ENCODE assay signal across 21 cellular contexts in genomic region chr11:621838-622237, GRCh38. TPM values are rescaled to one million over a fixed set of nuclear protein-coding genes. Genes with fewer than 3 reads are reported as not detected.
A peak's percentile ranks its signal among the peaks of the same experiment; 100 is the strongest.
DNase-seq lines count a peak whose midpoint lies in the region; ATAC-seq and TF ChIP-seq lines count a peak whose summit lies in the region.
"Had no signal": no experiment of that assay in that cellular context is flagged by ENCODE, and none has a peak within 500 bp of the region (broad histone marks: within the 10 kb centered on the region; RNA-seq: fewer than 3 reads in every experiment).

No MANE protein-coding gene starts in this region.

- peak in 2 of 3 donors; percentile 43 to 47 for DNase-seq in right cardiac atrium
- DNase-seq in cardiac septum (ENCODE audit: low spot score): no peak
- no peak for DNase-seq in CD4-positive, alpha-beta T cell
- DNase-seq in neuronal stem cell (ENCODE audit: low spot score): no peak
- DNase-seq in stimulated activated CD8-positive, alpha-beta memory T cell treated with anti-CD3 and anti-CD28 coated beads, Interleukin-4, amount 100 ng/mL, for 48 hours: no peak
- DNase-seq in HT-29 (ENCODE audit: low spot score): no peak
- DNase-seq: 8988T, ACHN, AML-193, BE2C, Caco-2, DMS153, DND-41, GM23248, H7, HCEC 1CT had no signal

- H3K27ac Mint-ChIP-seq in CD4-positive, alpha-beta T cell: no peak overlapping the region
- H3K27ac Mint-ChIP-seq: CD8-positive, alpha-beta T cell had no signal

- no peak overlapping the region for H2AFZ ChIP-seq in neuronal stem cell (ENCODE audit: low read length)
- H2AFZ ChIP-seq: GM23248 had no signal

- POLR2A ChIA-PET in CD4-positive, alpha-beta T cell (lab: Charles Lee): no interaction called here

- H3K79me1 ChIP-seq in neuronal stem cell (ENCODE audit: low read depth, low read length): peaks cover 6% of the 10 kb centered on the region

- H3K4me1 Mint-ChIP-seq in CD4-positive, alpha-beta T cell (ENCODE audit: low read depth): no peaks in the 10 kb centered on the region

- H3K36me3 Mint-ChIP-seq in CD4-positive, alpha-beta T cell (ENCODE audit: low read depth): no peaks in the 10 kb centered on the region
- H3K36me3 Mint-ChIP-seq: CD8-positive, alpha-beta T cell had no signal

- H3K4me3 Mint-ChIP-seq in CD4-positive, alpha-beta T cell: peak overlapping the region; percentile 74
- H3K4me3 Mint-ChIP-seq: CD8-positive, alpha-beta T cell had no signal

- H2AK5ac ChIP-seq in neuronal stem cell (ENCODE audit: low read depth, low read length): no peak overlapping the region

- H2BK12ac ChIP-seq in neuronal stem cell (ENCODE audit: low read length): peak overlapping the region; percentile 10

- H4K91ac ChIP-seq in neuronal stem cell (ENCODE audit: low read depth, low read length, poor library complexity): no peak overlapping the region

- peak overlapping the region; percentile 49 for H2BK15ac ChIP-seq in neuronal stem cell (ENCODE audit: low read length)

- no peak overlapping the region for H3K9ac ChIP-seq in neuronal stem cell (ENCODE audit: low read depth, low read length, poor library complexity)
- H3K9ac ChIP-seq: BLaER1 treated with 17β-estradiol and CSF1 and Interleukin-3, amounts not matched to agents 10 nM and 100 nM; GM23248 had no signal

- 82% methylated on average over 27 of the region's 27 CpGs for WGBS in right cardiac atrium
- no CpG with 5 or more reads among the region's 27 CpGs for WGBS in neuronal stem cell (ENCODE audit: extremely low coverage in 2 of 2, insufficient read length in 2 of 2, insufficient replicate concordance in 1 of 2), 2 donors

- no peak for ATAC-seq in right cardiac atrium
- no peak for ATAC-seq in CD4-positive, alpha-beta T cell (ENCODE audit: poor library complexity)
- no peak for ATAC-seq in HG03442 (IDR thresholded peaks at IDR 0.05; ENCODE audit: unreplicated experiment)
- ATAC-seq: A549; CD8-positive, alpha-beta T cell had no signal

- H3K27ac ChIP-seq in right cardiac atrium (ENCODE audit: low read length) (no peak overlapping the region), neuronal stem cell (replicated peaks; ENCODE audit: low read length) (no peak overlapping the region)
- H3K27ac ChIP-seq in CD4-positive, alpha-beta T cell (ENCODE audit: low read depth, low read length): no peak overlapping the region
- H3K27ac ChIP-seq: A549; BLaER1 treated with 17β-estradiol and CSF1 and Interleukin-3, amounts not matched to agents 10 nM and 100 nM; GM23248 had no signal

- intact Hi-C loops in right cardiac atrium (cut with DNase I) (no loop called here), cardiac septum (cut with DNase I) (no loop called here)
- intact Hi-C loops in CD4-positive, alpha-beta T cell (cut with DNase I, micrococcal nuclease): no loop called here

- no peak overlapping the region for H3K4me2 ChIP-seq in neuronal stem cell (ENCODE audit: insufficient read depth, low read length, poor library complexity, severe bottlenecking)
- H3K4me2 ChIP-seq: A549; BLaER1 treated with 17β-estradiol and CSF1 and Interleukin-3, amounts not matched to agents 10 nM and 100 nM had no signal

- no peak overlapping the region for H3K4ac ChIP-seq in neuronal stem cell (ENCODE audit: low read length)

- peak overlapping the region; percentile 55 for H3K23ac ChIP-seq in neuronal stem cell (ENCODE audit: low read depth, low read length, poor library complexity)

- H3K18ac ChIP-seq in neuronal stem cell (ENCODE audit: low read length): no peak overlapping the region

- H3K9me3 Mint-ChIP-seq in CD4-positive, alpha-beta T cell: no peaks in the 10 kb centered on the region
- H3K9me3 Mint-ChIP-seq: CD8-positive, alpha-beta T cell had no signal

- H3K14ac ChIP-seq in neuronal stem cell (ENCODE audit: low read length): peak overlapping the region; percentile 8

- H3K36me3 ChIP-seq in neuronal stem cell (replicated peaks in 1 of 2; ENCODE audit: control insufficient read depth in 2 of 2, insufficient read depth in 2 of 2, low read length in 2 of 2): peaks cover 3% of the 10 kb centered on the region in 2 donors
- H3K36me3 ChIP-seq: BE2C had no signal

- peaks cover 6% of the 10 kb centered on the region for H3K27me3 Mint-ChIP-seq in CD4-positive, alpha-beta T cell

- no peak overlapping the region for H4K8ac ChIP-seq in neuronal stem cell (ENCODE audit: low read depth, low read length)

- H2BK120ac ChIP-seq in neuronal stem cell (ENCODE audit: low read depth, low read length): no peak overlapping the region

- H3K27me3 ChIP-seq in right cardiac atrium (ENCODE audit: control insufficient read depth, insufficient read depth) (no peaks in the 10 kb centered on the region), neuronal stem cell (ENCODE audit: control insufficient read depth in 3 of 3, insufficient read depth in 3 of 3, low read depth in 1 of 3, low read length in 3 of 3) (peaks cover 0 to 9% (median 0%) of the 10 kb centered on the region in 3 experiments)
- peaks cover 19% of the 10 kb centered on the region for H3K27me3 ChIP-seq in CD4-positive, alpha-beta T cell (ENCODE audit: control insufficient read depth, insufficient read depth, low read length)
- H3K27me3 ChIP-seq: BE2C had no signal

- H2BK5ac ChIP-seq in neuronal stem cell (ENCODE audit: low read length): no peak overlapping the region

- CTCF ChIA-PET in CD4-positive, alpha-beta T cell (lab: Charles Lee): interaction anchor here (0.6 kb wide), 1 partner anchor 63 kb away, joined by 3 read pairs; no protein-coding TSS in a partner anchor

- no peaks in the 10 kb centered on the region for H3K4me1 ChIP-seq in right cardiac atrium (ENCODE audit: control insufficient read depth, insufficient read depth, low read length)
- peaks cover 0 to 1% of the 10 kb centered on the region in 2 donors for H3K4me1 ChIP-seq in neuronal stem cell (ENCODE audit: control insufficient read depth in 2 of 2, insufficient read depth in 1 of 2, low read depth in 1 of 2, low read length in 2 of 2)
- H3K4me1 ChIP-seq: BE2C had no signal

- H3K4me3 ChIP-seq in right cardiac atrium (ENCODE audit: low read length) (no peak overlapping the region), neuronal stem cell (ENCODE audit: low read length in 2 of 2) (no peak overlapping the region)
- H3K4me3 ChIP-seq: A549; BLaER1 treated with 17β-estradiol and CSF1 and Interleukin-3, amounts not matched to agents 10 nM and 100 nM; GM23248 had no signal

- H3K9me3 ChIP-seq in right cardiac atrium (ENCODE audit: control insufficient read depth, low read length): no peaks in the 10 kb centered on the region
- H3K9me3 ChIP-seq in CD4-positive, alpha-beta T cell (ENCODE audit: control insufficient read depth, low read length): no peaks in the 10 kb centered on the region
- no peaks in the 10 kb centered on the region for H3K9me3 ChIP-seq in neuronal stem cell (replicated peaks in 1 of 2; ENCODE audit: control insufficient read depth in 2 of 2, insufficient read depth in 1 of 2, low read depth in 1 of 2, low read length in 2 of 2)
- H3K9me3 ChIP-seq: A549; BE2C; BLaER1 treated with 17β-estradiol and CSF1 and Interleukin-3, amounts not matched to agents 10 nM and 100 nM; Caco-2 had no signal

- TF ChIP-seq CTCF in CD4-positive, alpha-beta T cell (IDR thresholded peaks at IDR 0.05): no peak

RNA-seq across cellular contexts. Expression of gene CDHR5, which starts 2.9 kb away (rescaled TPM):
- total RNA-seq in right cardiac atrium (not detected), cardiac septum (not detected)
- 0.02 TPM for polyA plus RNA-seq in right cardiac atrium
- total RNA-seq in CD4-positive, alpha-beta T cell: not detected
- not detected for polyA plus RNA-seq in neuronal stem cell (2013, experiment 1 of 2)
- not detected for polyA plus RNA-seq in neuronal stem cell (2013, experiment 2 of 2)
- total RNA-seq in HT-29 (2014; rRNA removed; shearing (Covaris generic)): 11.9 and 12.1 TPM in 2 replicates
- total RNA-seq: CD8-positive, alpha-beta T cell; GM23248; H1; H7 had no signal
- polyA plus RNA-seq: GM23248, H1 had no signal

RNA-seq across cellular contexts. Expression of gene SCT, which starts 5.1 kb away (rescaled TPM):
- total RNA-seq in right cardiac atrium (1 to 10 TPM in 2 of 4 donors, under 1 TPM in 1, not detected in 1; 0.79 to 1.2 (median 1.1) TPM), cardiac septum (not detected)
- polyA plus RNA-seq in right cardiac atrium: not detected
- not detected for total RNA-seq in CD4-positive, alpha-beta T cell
- not detected for polyA plus RNA-seq in neuronal stem cell (2013, experiment 1 of 2)
- not detected for polyA plus RNA-seq in neuronal stem cell (2013, experiment 2 of 2)
- not detected in 2 replicates for total RNA-seq in HT-29 (2014; rRNA removed; shearing (Covaris generic))
- total RNA-seq: Caco-2; CD8-positive, alpha-beta T cell; GM23248; H7 had no signal
- polyA plus RNA-seq: A549, GM23248 had no signal

RNA-seq across cellular contexts. Expression of gene IRF7, which starts 6.1 kb away (rescaled TPM):
- total RNA-seq in right cardiac atrium (10 to 100 TPM in 3 of 4 donors, 1 to 10 TPM in 1; 9.4 to 19.2 (median 13.5) TPM), cardiac septum (9.7 TPM)
- polyA plus RNA-seq in right cardiac atrium: 14.8 TPM
- total RNA-seq in CD4-positive, alpha-beta T cell: 10 to 100 TPM; 36.5 to 37.7 TPM
- 5.5 TPM for polyA plus RNA-seq in neuronal stem cell (2013, experiment 1 of 2)
- 5.1 TPM for polyA plus RNA-seq in neuronal stem cell (2013, experiment 2 of 2)
- 263 and 329 TPM in 2 replicates for total RNA-seq in HT-29 (2014; rRNA removed; shearing (Covaris generic))

RNA-seq across cellular contexts. Expression of gene DRD4, which starts 15.2 kb away (rescaled TPM):
- total RNA-seq in right cardiac atrium (1 to 10 TPM in 1 of 4 donors, under 1 TPM in 2, not detected in 1; 0.26 to 1.0 (median 0.29) TPM), cardiac septum (0.81 TPM)
- polyA plus RNA-seq in right cardiac atrium: 0.14 TPM
- under 1 TPM; 0.70 to 0.82 TPM for total RNA-seq in CD4-positive, alpha-beta T cell
- 15.1 TPM for polyA plus RNA-seq in neuronal stem cell (2013, experiment 1 of 2)
- 15.5 TPM for polyA plus RNA-seq in neuronal stem cell (2013, experiment 2 of 2)
- 0.34 and 0.92 TPM in 2 replicates for total RNA-seq in HT-29 (2014; rRNA removed; shearing (Covaris generic))
- total RNA-seq: GM23248 had no signal
- polyA plus RNA-seq: A549, GM23248 had no signal

RNA-seq across cellular contexts. Expression of gene PHRF1, which starts 45.6 kb away (rescaled TPM):
- total RNA-seq in right cardiac atrium: 10 to 100 TPM; 18.2 to 20.8 (median 20.1) TPM
- 17.0 TPM for polyA plus RNA-seq in right cardiac atrium
- 20.9 TPM for total RNA-seq in cardiac septum
- total RNA-seq in CD4-positive, alpha-beta T cell: 10 to 100 TPM; 37.1 to 37.6 TPM
- 13.1 TPM for polyA plus RNA-seq in neuronal stem cell (2013, experiment 1 of 2)
- polyA plus RNA-seq in neuronal stem cell (2013, experiment 2 of 2): 12.9 TPM
- total RNA-seq in HT-29 (2014; rRNA removed; shearing (Covaris generic)): 75.3 and 82.0 TPM in 2 replicates

Comparison
In these comparisons a context has a peak if more than half of its experiments do, and no peak if none do; other contexts are left out.
1. DNase-seq: peak in right cardiac atrium (2 of 3); none in cardiac septum (single experiment), CD4-positive, alpha-beta T cell (0 of 10), neuronal stem cell (single experiment), stimulated activated CD8-positive, alpha-beta memory T cell treated with anti-CD3 and anti-CD28 coated beads, Interleukin-4, amount 100 ng/mL, for 48 hours (single experiment) and HT-29 (single experiment).
2. RNA of gene CDHR5, which starts 2.9 kb away (total RNA-seq): 11.9 to 12.1 TPM in HT-29; not detected in CD4-positive, alpha-beta T cell, not detected in right cardiac atrium and not detected in cardiac septum (single experiment); every median in the first group is over 10 times any median in the second.